ENCODE assay signal across 8 cellular contexts in genomic region chr7:129501760-129502707, GRCh38. TPM values are rescaled to one million over a fixed set of nuclear protein-coding genes. Genes with fewer than 3 reads are reported as not detected.
A peak's percentile ranks its signal among the peaks of the same experiment; 100 is the strongest.
DNase-seq lines count a peak whose midpoint lies in the region; ATAC-seq and TF ChIP-seq lines count a peak whose summit lies in the region.

Gene SMKR1, plus strand, starts transcription at chr7:129502531. Its CDS starts 294 bp downstream, at chr7:129502825.

- H3K9me3 Mint-ChIP-seq in activated naive CD4-positive, alpha-beta T cell treated with anti-CD3 and anti-CD28 coated beads, Interleukin-2, amount 10 ng/mL, durations not matched to agents 7 days and 5 days = no peaks in the 10 kb centered on the region

- peaks cover 0 to 30% (median 9%) of the 10 kb centered on the region in 7 donors for H3K27me3 ChIP-seq in heart right ventricle

- 7 to 8% methylated on average over 78 to 89 of the region's 89 CpGs for WGBS in heart right ventricle, 2 donors

- H3K27ac Mint-ChIP-seq in activated naive CD4-positive, alpha-beta T cell treated with anti-CD3 and anti-CD28 coated beads, Interleukin-2, amount 10 ng/mL, durations not matched to agents 7 days and 5 days = peak within 1 kb of the TSS; percentile 65

- H3K36me3 ChIP-seq in ES-I3 (ENCODE audit: insufficient read depth, low read length) = no peaks in the 10 kb centered on the region
- H3K36me3 ChIP-seq in heart right ventricle = no peaks in the 10 kb centered on the region

- peaks cover 33% of the 10 kb centered on the region for H3K4me1 Mint-ChIP-seq in activated naive CD4-positive, alpha-beta T cell treated with anti-CD3 and anti-CD28 coated beads, Interleukin-2, amount 10 ng/mL, durations not matched to agents 7 days and 5 days

- H3K36me3 Mint-ChIP-seq in activated naive CD4-positive, alpha-beta T cell treated with anti-CD3 and anti-CD28 coated beads, Interleukin-2, amount 10 ng/mL, durations not matched to agents 7 days and 5 days = no peaks in the 10 kb centered on the region

- peak within 1 kb of the TSS; percentile 28 to 63 (median 56) for H3K4me3 ChIP-seq in heart right ventricle

- no peaks in the 10 kb centered on the region for H3K4me1 ChIP-seq in ES-I3 (ENCODE audit: insufficient read depth, low read length)
- peaks cover 5 to 12% (median 8%) of the 10 kb centered on the region in 9 donors for H3K4me1 ChIP-seq in heart right ventricle

- peak within 1 kb of the TSS; percentile 60; the same call in 1 of the 2 replicates for H3K9ac ChIP-seq in ES-I3 (ENCODE audit: low read depth, low read length)

- H3K27me3 Mint-ChIP-seq in activated naive CD4-positive, alpha-beta T cell treated with anti-CD3 and anti-CD28 coated beads, Interleukin-2, amount 10 ng/mL, durations not matched to agents 7 days and 5 days = peaks cover 31% of the 10 kb centered on the region

- H3K9me3 ChIP-seq in ES-I3 (ENCODE audit: control insufficient read depth, insufficient read depth, low read length) (no peaks in the 10 kb centered on the region), heart right ventricle (no peaks in the 10 kb centered on the region)

- DNase-seq in Kasumi-1 (lab: John Stamatoyannopoulos, UW) (peak; percentile 34 to 38), SK-MEL-5 (ENCODE audit: low read depth, low spot score) (peak; percentile 58), heart right ventricle (peak; percentile 59 to 74), posterior vena cava (ENCODE audit: low spot score) (peak; percentile 88), ureter (ENCODE audit: low spot score) (peak; percentile 75)
- peak; percentile 96 for DNase-seq in activated naive CD4-positive, alpha-beta T cell treated with anti-CD3 and anti-CD28 coated beads, Interleukin-2, amount 10 ng/mL, durations not matched to agents 7 days and 5 days

- TF ChIP-seq CTCF in heart right ventricle (IDR thresholded peaks at IDR 0.05) = no peak

- H3K4me3 Mint-ChIP-seq in activated naive CD4-positive, alpha-beta T cell treated with anti-CD3 and anti-CD28 coated beads, Interleukin-2, amount 10 ng/mL, durations not matched to agents 7 days and 5 days = peak within 1 kb of the TSS; percentile 78

- ATAC-seq in GM21786 (IDR thresholded peaks at IDR 0.05; ENCODE audit: unreplicated experiment) (peak; percentile 95), heart right ventricle (peak; percentile 81 to 93 (median 88))

- intact Hi-C loops in heart right ventricle (cut with DNase I) = loop anchor here in 3 of 10 donors (10.0 kb wide), 2 partner anchors 133 to 143 kb away; no protein-coding TSS in a partner anchor
- intact Hi-C loops in posterior vena cava (cut with DNase I) = no loop called here

- in situ Hi-C loops in SK-MEL-5 (cut with HindIII; ENCODE audit: low pct_unique_long_range_greater_than_20kb, low sequenced_read_pairs) = no loop called here

- H3K27ac ChIP-seq in heart right ventricle = no peak within 1 kb of the TSS

- CTCF ChIA-PET in activated naive CD4-positive, alpha-beta T cell treated with anti-CD3 and anti-CD28 coated beads, Interleukin-2, amount 10 ng/mL, durations not matched to agents 7 days and 5 days (lab: Charles Lee) = interaction anchor here (1.9 kb wide), 1 partner anchor 106 kb away, joined by 4 read pairs; no protein-coding TSS in a partner anchor

RNA-seq across cellular contexts. Expression of gene SMKR1, which starts in this region (rescaled TPM):
- 0.98 and 1.4 TPM in 2 replicates for total RNA-seq in SK-MEL-5 (2014; rRNA removed; shearing (Covaris generic))
- 0.70 and 1.5 TPM in 2 replicates for polyA plus RNA-seq in SK-MEL-5 (2015; cell fraction: cytosol; rRNA removed)
- not detected in 2 replicates for polyA plus RNA-seq in SK-MEL-5 (2015; cell fraction: nucleus; rRNA removed)
- total RNA-seq in heart right ventricle = not detected
- polyA plus RNA-seq in heart right ventricle = under 1 TPM in 1 of 2 donors, not detected in 1; 0.28 TPM
- not detected for total RNA-seq in posterior vena cava
- total RNA-seq in ureter = 2.2 TPM

Comparison
In these comparisons a context has a peak if more than half of its experiments do, and no peak if none do; other contexts are left out.
1. Peak in DNase-seq, ATAC-seq and H3K4me3 ChIP-seq in heart right ventricle; RNA of the gene not detected or under 1 TPM.
2. Peak in DNase-seq in posterior vena cava; RNA of the gene not detected or under 1 TPM.
3. DNase-seq: peak in every context shown above with its lines; median percentile 96 in activated naive CD4-positive, alpha-beta T cell treated with anti-CD3 and anti-CD28 coated beads, Interleukin-2, amount 10 ng/mL, durations not matched to agents 7 days and 5 days; 88 in posterior vena cava; 75 in ureter; 66 in heart right ventricle; 58 in SK-MEL-5; 36 in Kasumi-1.